In the genomic region with DNA sequence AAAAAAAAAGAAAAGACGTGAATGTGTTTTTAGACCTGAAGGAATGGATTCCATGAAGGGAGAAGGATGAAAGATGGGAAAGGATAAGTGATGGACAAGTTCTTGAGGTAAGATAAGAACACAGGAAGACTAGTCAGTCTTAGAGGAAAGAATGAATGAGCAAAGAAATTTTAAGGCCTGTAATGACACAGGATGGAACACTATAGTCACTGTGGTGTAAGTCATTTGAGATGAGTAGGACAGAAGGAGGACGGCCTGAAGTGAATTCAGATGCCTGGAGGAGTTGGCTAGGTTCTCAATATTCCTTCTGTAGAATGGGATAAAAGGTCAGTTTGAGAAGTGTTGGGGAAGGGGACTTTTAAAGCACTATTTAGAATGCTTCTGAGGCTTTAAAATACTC, we compare ENCODE assay signal across 13 cellular contexts. TPM values are rescaled to one million over a fixed set of nuclear protein-coding genes. Genes with fewer than 3 reads are reported as not detected.
DNase-seq lines count a peak whose midpoint lies in the region; ATAC-seq lines count a peak whose summit lies in the region.
"Had no signal": no experiment of that assay in that cellular context is flagged by ENCODE, and none has a peak within 500 bp of the region (broad histone marks: within the 10 kb centered on the region; RNA-seq: fewer than 3 reads in every experiment).

No MANE protein-coding gene starts in this region.

- H3K27ac ChIP-seq in CD4-positive, CD25-positive, alpha-beta regulatory T cell (ENCODE audit: insufficient read depth, low read length, poor library complexity, severe bottlenecking) = no peak overlapping the region
- no peak overlapping the region for H3K27ac ChIP-seq in HUES64 (ENCODE audit: low read depth, low read length)
- H3K27ac ChIP-seq: parathyroid adenoma, VCaP had no signal

- peak in 1 of 3 donors; percentile 26 for DNase-seq in CD4-positive, CD25-positive, alpha-beta regulatory T cell
- no peak for DNase-seq in activated naive CD8-positive, alpha-beta T cell treated with anti-CD3 and anti-CD28 coated beads for 36 hours
- DNase-seq in kidney tubule cell (ENCODE audit: low spot score) = peak; percentile 9
- DNase-seq in NCI-H774 (lab: John Stamatoyannopoulos, UW) = no peak
- no peak for DNase-seq in NCI-H1105 (lab: John Stamatoyannopoulos, UW)
- DNase-seq in NCI-H82 treated with DMSO at 0.1 percent for 48 hours (lab: John Stamatoyannopoulos, UW; ENCODE audit: unreplicated experiment) = no peak
- DNase-seq: DMS 273 treated with DMSO at 0.1 percent for 48 hours, IMR-90, NCI-H524 had no signal

- peaks cover 17% of the 10 kb centered on the region for H3K36me3 Mint-ChIP-seq in CD4-positive, CD25-positive, alpha-beta regulatory T cell
- H3K36me3 Mint-ChIP-seq in activated naive CD8-positive, alpha-beta T cell treated with anti-CD3 and anti-CD28 coated beads for 36 hours = peaks cover 29% of the 10 kb centered on the region

- no peak overlapping the region for H3K9ac ChIP-seq in HUES64 (ENCODE audit: low read depth, low read length)
- H3K9ac ChIP-seq: parathyroid adenoma had no signal

- no peak for ATAC-seq in CD4-positive, CD25-positive, alpha-beta regulatory T cell (ENCODE audit: low read depth in 2 of 2)
- ATAC-seq in GM21423 (IDR thresholded peaks at IDR 0.05; ENCODE audit: unreplicated experiment) = no peak

- no peak overlapping the region for H3K4me3 ChIP-seq in CD4-positive, CD25-positive, alpha-beta regulatory T cell (ENCODE audit: low read depth, low read length)
- H3K4me3 ChIP-seq in HUES64 (ENCODE audit: low read length) = peak overlapping the region; percentile 98

- H3K9me3 ChIP-seq in CD4-positive, CD25-positive, alpha-beta regulatory T cell (ENCODE audit: control insufficient read depth in 2 of 2, low read length in 2 of 2) = no peaks in the 10 kb centered on the region
- no peaks in the 10 kb centered on the region for H3K9me3 ChIP-seq in HUES64 (ENCODE audit: insufficient read depth, low read depth, low read length)

- H3K4me3 Mint-ChIP-seq in CD4-positive, CD25-positive, alpha-beta regulatory T cell = peak overlapping the region in 2 of 4 donors; percentile 20 to 65
- H3K4me3 Mint-ChIP-seq in activated naive CD8-positive, alpha-beta T cell treated with anti-CD3 and anti-CD28 coated beads for 36 hours = peak overlapping the region; percentile 8

- peaks cover 19% of the 10 kb centered on the region for H3K36me3 ChIP-seq in CD4-positive, CD25-positive, alpha-beta regulatory T cell (ENCODE audit: control insufficient read depth, insufficient read depth, low read length)
- peaks cover 66% of the 10 kb centered on the region for H3K36me3 ChIP-seq in HUES64 (ENCODE audit: insufficient read depth, low read length)

- H3K27ac Mint-ChIP-seq in CD4-positive, CD25-positive, alpha-beta regulatory T cell = peak overlapping the region in 2 of 3 donors; percentile 23 to 42
- peak overlapping the region; percentile 54 for H3K27ac Mint-ChIP-seq in activated naive CD8-positive, alpha-beta T cell treated with anti-CD3 and anti-CD28 coated beads for 36 hours

- 52% methylated on average over 2 of the region's 2 CpGs for WGBS in HUES64

- H3K27me3 Mint-ChIP-seq in CD4-positive, CD25-positive, alpha-beta regulatory T cell = no peaks in the 10 kb centered on the region
- H3K27me3 Mint-ChIP-seq in activated naive CD8-positive, alpha-beta T cell treated with anti-CD3 and anti-CD28 coated beads for 36 hours = no peaks in the 10 kb centered on the region

- peaks cover 18 to 42% (median 28%) of the 10 kb centered on the region in 4 donors for H3K4me1 Mint-ChIP-seq in CD4-positive, CD25-positive, alpha-beta regulatory T cell
- peaks cover 36% of the 10 kb centered on the region for H3K4me1 Mint-ChIP-seq in activated naive CD8-positive, alpha-beta T cell treated with anti-CD3 and anti-CD28 coated beads for 36 hours

- no peaks in the 10 kb centered on the region for H3K27me3 ChIP-seq in CD4-positive, CD25-positive, alpha-beta regulatory T cell (ENCODE audit: control insufficient read depth, insufficient read depth, low read length)
- no peaks in the 10 kb centered on the region for H3K27me3 ChIP-seq in HUES64 (ENCODE audit: insufficient read depth, low read length)

- H3K4me1 ChIP-seq in CD4-positive, CD25-positive, alpha-beta regulatory T cell (ENCODE audit: control insufficient read depth, insufficient read depth, low read length, poor library complexity, severe bottlenecking) = peaks cover 31% of the 10 kb centered on the region
- peaks cover 56% of the 10 kb centered on the region for H3K4me1 ChIP-seq in HUES64 (ENCODE audit: insufficient read depth, low read length)

- no peaks in the 10 kb centered on the region for H3K9me3 Mint-ChIP-seq in CD4-positive, CD25-positive, alpha-beta regulatory T cell
- no peaks in the 10 kb centered on the region for H3K9me3 Mint-ChIP-seq in activated naive CD8-positive, alpha-beta T cell treated with anti-CD3 and anti-CD28 coated beads for 36 hours

RNA-seq across cellular contexts. Expression of a gene that starts 3.8 kb away (rescaled TPM):
- 14.9 TPM for total RNA-seq in CD4-positive, CD25-positive, alpha-beta regulatory T cell
- polyA plus RNA-seq in CD4-positive, CD25-positive, alpha-beta regulatory T cell = 10 to 100 TPM; 21.9 to 37.5 (median 27.8) TPM
- 127 TPM for polyA plus RNA-seq in HUES64 (2013, experiment 1 of 2)
- polyA plus RNA-seq in HUES64 (2013, experiment 2 of 2) = 162 TPM
- 10 to 100 TPM; 29.2 to 30.0 TPM for total RNA-seq in activated naive CD8-positive, alpha-beta T cell treated with anti-CD3 and anti-CD28 coated beads for 36 hours

RNA-seq across cellular contexts. Expression of a gene that starts 47.5 kb away (rescaled TPM):
- total RNA-seq in CD4-positive, CD25-positive, alpha-beta regulatory T cell = 1.8 TPM
- polyA plus RNA-seq in CD4-positive, CD25-positive, alpha-beta regulatory T cell = 1 to 10 TPM; 1.6 to 4.6 (median 2.9) TPM
- polyA plus RNA-seq in HUES64 (2013, experiment 1 of 2) = 34.3 TPM
- 46.3 TPM for polyA plus RNA-seq in HUES64 (2013, experiment 2 of 2)
- total RNA-seq in activated naive CD8-positive, alpha-beta T cell treated with anti-CD3 and anti-CD28 coated beads for 36 hours = not detected
